Comparison of ENCODE assay signal across 8 cellular contexts in genomic region chr13:108270442-108270841, GRCh38. TPM values are rescaled to one million over a fixed set of nuclear protein-coding genes. Genes with fewer than 3 reads are reported as not detected.
DNase-seq lines count a peak whose midpoint lies in the region; ATAC-seq, FAIRE-seq and TF ChIP-seq lines count a peak whose summit lies in the region.

No MANE protein-coding gene starts in this region.

- CTCF ChIA-PET in A549 (lab: Yijun Ruan, JAX) = no interaction called here

- no peak for TF ChIP-seq EP300 in A549 (IDR thresholded peaks at IDR 0.05)
- TF ChIP-seq EP300 in ovary (IDR thresholded peaks at IDR 0.05) = no peak

- no peak for FAIRE-seq in A549 (lab: Jason Lieb, UNC)

- POLR2A ChIA-PET in A549 (lab: Yijun Ruan, JAX) = no interaction called here

- TF ChIP-seq RAD21 in A549 (conservative IDR thresholded peaks at IDR 0.05 in 1 of 2, IDR thresholded peaks at IDR 0.05 in 1 of 2) = no peak

- H3K4me2 ChIP-seq in A549 = peak overlapping the region; percentile 56; the same call in 2 of the 3 replicates

- TF ChIP-seq POLR2A in A549 (IDR thresholded peaks at IDR 0.05; ENCODE audit: low read length) (no peak), ovary (IDR thresholded peaks at IDR 0.05) (no peak)

- no peaks in the 10 kb centered on the region for H3K27me3 ChIP-seq in ovary

- H3K9me3 ChIP-seq in A549 (no peaks in the 10 kb centered on the region), ovary (no peaks in the 10 kb centered on the region)

- intact Hi-C loops in ovary (cut with DNase I) = no loop called here

- no peak for TF ChIP-seq CTCF in A549 (IDR thresholded peaks at IDR 0.05)
- TF ChIP-seq CTCF in cardiac fibroblast (IDR thresholded peaks at IDR 0.05; ENCODE audit: low read depth, low read length) = no peak
- no peak for TF ChIP-seq CTCF in ovary (IDR thresholded peaks at IDR 0.05)

- H3K4me3 ChIP-seq in A549 = no peak overlapping the region
- peak overlapping the region; percentile 47 to 50 for H3K4me3 ChIP-seq in cardiac fibroblast (replicated peaks in 1 of 2; ENCODE audit: low read depth in 2 of 2, low read length in 2 of 2)
- H3K4me3 ChIP-seq in ovary = peak overlapping the region; percentile 35

- H3K27ac ChIP-seq in A549 (no peak overlapping the region), ovary (no peak overlapping the region)

- DNase-seq in A549 (ENCODE audit: low read depth in 1 of 2, low spot score in 1 of 2) = no peak
- DNase-seq in cardiac fibroblast (ENCODE audit: low read depth in 2 of 2) = no peak
- no peak for DNase-seq in ovary
- no peak for DNase-seq in RKO (ENCODE audit: low spot score)
- DNase-seq in Ammon's horn (ENCODE audit: low spot score) = no peak
- no peak for DNase-seq in AG08396 (ENCODE audit: low spot score)

- 87% methylated on average over 3 of the region's 3 CpGs for WGBS in A549 (ENCODE audit: missing lambda C conversion rate)
- WGBS in ovary, 3 donors = 13 to 19% (median 17%) methylated on average over 3 of the region's 3 CpGs

- ATAC-seq in A549 = no peak; a peak in 1 of 6 replicates
- ATAC-seq in GM19351 (IDR thresholded peaks at IDR 0.05; ENCODE audit: unreplicated experiment) = peak; percentile 24
- ATAC-seq in HG03520 (IDR thresholded peaks at IDR 0.05; ENCODE audit: unreplicated experiment) = peak; percentile 10

- no peaks in the 10 kb centered on the region for H3K36me3 ChIP-seq in ovary

- H3K4me1 ChIP-seq in A549 (peaks cover 4% of the 10 kb centered on the region; the same call in 1 of the 3 replicates), ovary (ENCODE audit: insufficient read depth) (peaks cover 1% of the 10 kb centered on the region)

TF ChIP-seq in A549, 52 proteins besides CTCF, POLR2A, EP300 and RAD21:
- TF ChIP-seq CBX8 (IDR thresholded peaks at IDR 0.05) (no peak), FOXS1 (CRISPR knock-in tag; IDR thresholded peaks at IDR 0.05) (no peak), HEYL (CRISPR knock-in tag; IDR thresholded peaks at IDR 0.05) (no peak), MAX (IDR thresholded peaks at IDR 0.05) (no peak), EHMT2 (IDR thresholded peaks at IDR 0.05; ENCODE audit: low read depth) (no peak), ZSCAN20 (CRISPR knock-in tag; IDR thresholded peaks at IDR 0.05) (no peak), E2F6 (IDR thresholded peaks at IDR 0.05; ENCODE audit: borderline replicate concordance, low read depth) (no peak), PHF8 (IDR thresholded peaks at IDR 0.05; ENCODE audit: borderline replicate concordance, low read depth) (no peak), CHD2 (IDR thresholded peaks at IDR 0.05; ENCODE audit: low read length, partially characterized antibody) (no peak), HES2 (IDR thresholded peaks at IDR 0.05) (no peak), BCL3 (IDR thresholded peaks at IDR 0.05) (no peak), ZFP36 (IDR thresholded peaks at IDR 0.05; ENCODE audit: borderline replicate concordance, partially characterized antibody) (no peak), MAFK (IDR thresholded peaks at IDR 0.05; ENCODE audit: partially characterized antibody) (no peak), KDM5A (IDR thresholded peaks at IDR 0.05) (no peak), KDM1A (IDR thresholded peaks at IDR 0.05; ENCODE audit: low read depth) (no peak), HOXB13 (CRISPR knock-in tag; IDR thresholded peaks at IDR 0.05; ENCODE audit: low read depth) (no peak), SMC3 (IDR thresholded peaks at IDR 0.05) (no peak)
TF ChIP-seq in A549: peak in this region for 0.

RNA-seq across cellular contexts. Expression of gene TNFSF13B, which starts 0.9 kb away (rescaled TPM):
- polyA plus RNA-seq in A549 (2011; rRNA removed) (0.22 and 0.32 TPM in 2 replicates), A549 (2017; fragmentation: RNase III; extraction: RNeasy Plus Mini Kit Qiagen cat#74134 plus additional on column Dnase treatment) (0.05 to 0.13 TPM in 2 of 3 replicates, not detected in the other), ovary (1 to 10 TPM; 1.9 to 5.9 TPM)
- not detected in 2 replicates for polyA plus RNA-seq in A549 (2012; cell fraction: cytosol; rRNA removed)
- 0.05 TPM in 1 of 2 replicates, not detected in the other for polyA plus RNA-seq in A549 (2012; cell fraction: nucleus; rRNA removed)
- 0.45 TPM in 1 of 2 replicates, not detected in the other for polyA minus RNA-seq in A549 (2011; rRNA and poly(A)+ RNA removed)
- 1 to 10 TPM in 5 of 7 donors, under 1 TPM in 2; 0.88 to 3.4 (median 1.5) TPM for total RNA-seq in ovary

RNA-seq across cellular contexts. Expression of gene ABHD13, which starts 52.2 kb away (rescaled TPM):
- polyA plus RNA-seq in A549 (2011; rRNA removed) (6.7 and 9.7 TPM in 2 replicates), A549 (2017; fragmentation: RNase III; extraction: RNeasy Plus Mini Kit Qiagen cat#74134 plus additional on column Dnase treatment) (4.7 to 5.7 TPM (median 5.7 TPM) in 3 replicates), ovary (1 to 10 TPM; 6.0 to 6.3 TPM)
- 1.8 and 2.2 TPM in 2 replicates for polyA plus RNA-seq in A549 (2012; cell fraction: cytosol; rRNA removed)
- 0.72 and 1.2 TPM in 2 replicates for polyA plus RNA-seq in A549 (2012; cell fraction: nucleus; rRNA removed)
- 1.8 and 2.2 TPM in 2 replicates for polyA minus RNA-seq in A549 (2011; rRNA and poly(A)+ RNA removed)
- 10 to 100 TPM in 1 of 7 donors, 1 to 10 TPM in 6; 7.2 to 13.7 (median 9.4) TPM for total RNA-seq in ovary

RNA-seq across cellular contexts. Expression of gene LIG4, which starts 55.1 kb away (rescaled TPM):
- 9.1 and 10.0 TPM in 2 replicates for polyA plus RNA-seq in A549 (2011; rRNA removed)
- 1.3 TPM in 2 replicates for polyA plus RNA-seq in A549 (2012; cell fraction: cytosol; rRNA removed)
- 0.84 and 1.3 TPM in 2 replicates for polyA plus RNA-seq in A549 (2012; cell fraction: nucleus; rRNA removed)
- 7.1 to 7.9 TPM (median 7.5 TPM) in 3 replicates for polyA plus RNA-seq in A549 (2017; fragmentation: RNase III; extraction: RNeasy Plus Mini Kit Qiagen cat#74134 plus additional on column Dnase treatment)
- 2.1 and 2.6 TPM in 2 replicates for polyA minus RNA-seq in A549 (2011; rRNA and poly(A)+ RNA removed)
- 1 to 10 TPM; 4.3 to 7.2 (median 5.1) TPM for total RNA-seq in ovary
- 1 to 10 TPM; 3.5 to 6.6 TPM for polyA plus RNA-seq in ovary

Comparison
In these comparisons a context has a peak if more than half of its experiments do, and no peak if none do; other contexts are left out.
1. ATAC-seq: peak in GM19351 (single experiment) and HG03520 (single experiment); none in A549 (0 of 2).